14 cellular contexts compared by ENCODE assay signal in genomic region chr12:111482464-111482863, GRCh38.
DNase-seq lines count a peak whose midpoint lies in the region; ATAC-seq and TF ChIP-seq lines count a peak whose summit lies in the region.
"Had no signal": no experiment of that assay in that cellular context is flagged by ENCODE, and none has a peak within 500 bp of the region (broad histone marks: within the 10 kb centered on the region; RNA-seq: fewer than 3 reads in every experiment).

No MANE protein-coding gene starts in this region.

- no peak overlapping the region for H3K4me3 ChIP-seq in AG04450 (ENCODE audit: low read depth, low read length)
- no peak overlapping the region for H3K4me3 ChIP-seq in GM12865 (ENCODE audit: low read depth, low read length)
- H3K4me3 ChIP-seq: pancreas had no signal

- peak; percentile 34 for TF ChIP-seq CTCF in AG04450 (IDR thresholded peaks at IDR 0.05; ENCODE audit: low read depth, low read length)
- TF ChIP-seq CTCF in GM12865 (IDR thresholded peaks at IDR 0.05; ENCODE audit: insufficient read depth, low read depth, low read length, missing control alignments), result peak; percentile 11
- 0 out of 2 replicates have a peak, but pooled peaks have one; percentile 29 for TF ChIP-seq CTCF in RWPE1 (conservative IDR thresholded peaks at IDR 0.05; ENCODE audit: low read depth)
- TF ChIP-seq CTCF in foreskin keratinocyte (conservative IDR thresholded peaks at IDR 0.05), result peak; percentile 46

- H3K27ac ChIP-seq in AG04450 (ENCODE audit: low read depth, low read length), result no peak overlapping the region
- H3K27ac ChIP-seq in RWPE1, result no peak overlapping the region
- no peak overlapping the region for H3K27ac ChIP-seq in foreskin keratinocyte
- H3K27ac ChIP-seq: pancreas had no signal

- ATAC-seq in foreskin keratinocyte, result no peak
- ATAC-seq: pancreas; stimulated activated naive CD8-positive, alpha-beta T cell treated with anti-CD3 and anti-CD28 coated beads, Interleukin-15, Interleukin-2, amounts not matched to agents 100 U/mL and 50 U/mL, for 24 hours had no signal

- H3K4me1 ChIP-seq in foreskin keratinocyte, result no peaks in the 10 kb centered on the region
- H3K4me1 ChIP-seq: pancreas had no signal

- POLR2A ChIA-PET in AG04450 (lab: Yijun Ruan, JAX) (interaction anchor here (0.7 kb wide), 1 partner anchor 31 kb away, joined by 3 read pairs; no protein-coding TSS in a partner anchor), RWPE1 (lab: Yijun Ruan, JAX; ENCODE audit: low non-redundant PET) (no interaction called here)

- no peaks in the 10 kb centered on the region for H3K27me3 ChIP-seq in AG04450 (ENCODE audit: control insufficient read depth, insufficient read depth, low read length)
- H3K27me3 ChIP-seq in foreskin keratinocyte, result no peaks in the 10 kb centered on the region
- H3K27me3 ChIP-seq: pancreas had no signal

- no peaks in the 10 kb centered on the region for H3K9me3 ChIP-seq in AG04450 (ENCODE audit: control insufficient read depth, insufficient read depth, low read length)
- H3K9me3 ChIP-seq: pancreas had no signal

- no peak for DNase-seq in AG04450 (ENCODE audit: low read depth, low spot score)
- peak; percentile 8 for DNase-seq in GM12865 (ENCODE audit: low read depth)
- DNase-seq in RWPE1 (ENCODE audit: low spot score), result peak; percentile 8
- DNase-seq in foreskin keratinocyte, result no peak
- DNase-seq in MV-4-11 (lab: John Stamatoyannopoulos, UW), result no peak
- no peak for DNase-seq in inferior parietal cortex (ENCODE audit: extremely low spot score)
- DNase-seq in foreskin melanocyte, result no peak
- no peak for DNase-seq in stimulated activated CD4-positive, alpha-beta T cell treated with anti-CD3 and anti-CD28 coated beads, Interleukin-12 subunit alpha, Interleukin-12 subunit beta, amount 100 ng/mL, for 4 hours
- DNase-seq: effector CD8-positive, alpha-beta T cell; mesenchymal stem cell; NCI-H1436; NCI-H748 treated with DMSO at 0.1 percent for 48 hours; pancreas; stimulated activated naive CD8-positive, alpha-beta T cell treated with anti-CD3 and anti-CD28 coated beads, Interleukin-15, Interleukin-2, amounts not matched to agents 100 U/mL and 50 U/mL, for 24 hours had no signal

- CTCF ChIA-PET in AG04450 (lab: Charles Lee), result no interaction called here
- CTCF ChIA-PET in RWPE1 (lab: Yijun Ruan, JAX), result no interaction called here

Comparison
In these comparisons a context has a peak if more than half of its experiments do, and no peak if none do; other contexts are left out.
1. DNase-seq: peak in GM12865 (single experiment) and RWPE1 (single experiment); none in AG04450 (single experiment), foreskin keratinocyte (0 of 2), MV-4-11 (single experiment), inferior parietal cortex (single experiment), foreskin melanocyte (single experiment) and stimulated activated CD4-positive, alpha-beta T cell treated with anti-CD3 and anti-CD28 coated beads, Interleukin-12 subunit alpha, Interleukin-12 subunit beta, amount 100 ng/mL, for 4 hours (single experiment).
2. Peak in every context shown above with its lines, with median percentiles within 50 percentile points of each other: CTCF ChIP-seq.